In the genomic region with DNA sequence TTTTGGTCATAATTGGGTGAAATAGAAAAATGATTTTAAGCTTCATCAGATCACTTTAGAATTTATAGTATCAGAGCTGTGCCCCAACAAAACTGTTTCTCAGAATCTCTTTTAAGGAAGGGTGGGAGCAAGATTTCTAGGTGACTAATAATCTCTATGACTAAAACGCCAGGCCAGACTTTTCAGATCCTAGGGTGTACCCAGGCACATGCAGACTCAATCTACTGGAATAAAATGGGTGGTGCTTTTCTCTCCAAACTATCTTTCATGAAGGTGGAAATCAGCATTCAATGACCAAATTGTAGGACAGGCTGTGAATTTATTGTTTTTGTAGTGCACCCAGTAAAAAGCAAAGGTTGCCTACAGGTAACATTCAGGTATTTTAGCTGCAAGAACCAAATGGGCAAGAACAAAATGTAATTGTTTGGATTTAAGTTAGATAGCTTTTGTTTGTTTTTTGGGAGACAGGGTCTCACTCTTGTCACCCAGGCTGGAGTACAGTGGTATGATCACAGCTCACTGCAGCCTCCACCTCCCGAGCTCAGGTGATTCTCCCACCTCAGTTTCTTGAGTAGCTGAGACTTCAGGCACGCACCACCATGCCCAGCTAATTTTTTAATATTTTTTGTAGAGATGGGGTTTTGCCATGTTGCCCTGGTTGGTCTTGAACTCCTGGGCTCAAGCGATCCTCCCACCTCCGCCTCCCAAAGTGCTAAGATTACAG, we compare ENCODE assay signal across 1 cellular context.
TF ChIP-seq lines count a peak whose summit lies in the region.

No MANE protein-coding gene starts in this region.

TF ChIP-seq in H1, 55 proteins besides CTCF, POLR2A, EP300 and RAD21 (continued from another document):
- TF ChIP-seq, protein P1, sequence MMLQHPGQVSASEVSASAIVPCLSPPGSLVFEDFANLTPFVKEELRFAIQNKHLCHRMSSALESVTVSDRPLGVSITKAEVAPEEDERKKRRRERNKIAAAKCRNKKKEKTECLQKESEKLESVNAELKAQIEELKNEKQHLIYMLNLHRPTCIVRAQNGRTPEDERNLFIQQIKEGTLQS (IDR thresholded peaks at IDR 0.05; ENCODE audit: insufficient read depth, low read depth, low read length), result no peak
- no peak for TF ChIP-seq ZNF274 (IDR thresholded peaks at IDR 0.05; ENCODE audit: borderline replicate concordance, extremely low read depth, low read length)
- TF ChIP-seq CHD7 (IDR thresholded peaks at IDR 0.05; ENCODE audit: insufficient replicate concordance, low read length), result no peak
